22 cellular contexts compared by ENCODE assay signal in the genomic region with DNA sequence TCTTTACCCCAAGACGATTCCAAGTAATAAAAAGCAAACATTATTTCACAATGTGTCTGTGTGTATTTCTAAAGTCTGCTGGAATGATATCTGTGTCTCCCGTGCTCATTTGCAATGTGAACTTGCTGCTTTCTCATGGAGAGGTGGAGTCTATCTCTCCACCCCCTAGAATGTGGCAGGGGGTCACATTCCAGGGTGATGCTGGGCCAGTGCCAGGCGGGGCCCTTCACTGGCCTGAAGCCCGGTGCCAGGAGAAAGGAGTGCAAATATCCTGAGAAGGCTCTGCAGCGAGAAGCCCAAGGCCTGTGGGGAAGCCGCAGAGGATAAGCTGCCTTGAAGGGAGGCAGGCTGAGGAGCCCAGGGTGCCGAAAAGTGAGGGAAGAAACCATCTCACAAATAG. TPM values are rescaled to one million over a fixed set of nuclear protein-coding genes. Genes with fewer than 3 reads are reported as not detected.
DNase-seq lines count a peak whose midpoint lies in the region; ATAC-seq and TF ChIP-seq lines count a peak whose summit lies in the region.
"Had no signal": no experiment of that assay in that cellular context is flagged by ENCODE, and none has a peak within 500 bp of the region (broad histone marks: within the 10 kb centered on the region; RNA-seq: fewer than 3 reads in every experiment).

No MANE protein-coding gene starts in this region.

- TF ChIP-seq CTCF in VCaP (conservative IDR thresholded peaks at IDR 0.05) (no peak), nephron (IDR thresholded peaks at IDR 0.05; ENCODE audit: unreplicated experiment in 3 of 3) (no peak), osteocyte (IDR thresholded peaks at IDR 0.05) (no peak)

- peak; percentile 72 for DNase-seq in H7
- DNase-seq in left cardiac atrium: no peak
- no peak for DNase-seq in osteocyte (ENCODE audit: extremely low spot score, unreplicated experiment)
- no peak for DNase-seq in activated naive CD4-positive, alpha-beta T cell treated with anti-CD3 and anti-CD28 coated beads, Interleukin-2, amount 50 U/mL, for 72 hours (ENCODE audit: low spot score in 2 of 2)
- DNase-seq in activated CD4-positive, CD25-positive, alpha-beta regulatory T cell (lab: John Stamatoyannopoulos, UW): no peak
- DNase-seq in OCI-M2 (lab: John Stamatoyannopoulos, UW; ENCODE audit: unreplicated experiment): no peak
- DNase-seq: activated T-cell treated with anti-CD3 and anti-CD28 coated beads, Interleukin-2, amount 50 U/mL, for 72 hours; caudate nucleus; CD4-positive, alpha-beta T cell; DMS79; NCI-H2029 treated with DMSO at 0.1 percent for 48 hours; NCI-H510A treated with DMSO at 0.1 percent for 48 hours; SHP77 treated with DMSO at 0.1 percent for 48 hours; sigmoid colon; stimulated activated CD4-positive, alpha-beta T cell treated with anti-CD3 and anti-CD28 coated beads, Interleukin-1b, Interleukin-23, amount 100 ng/mL, for 48 hours; stimulated activated naive CD8-positive, alpha-beta T cell treated with anti-CD3 and anti-CD28 coated beads, Interleukin-15, amount 100 ng/mL, for 72 hours had no signal

- no peak overlapping the region for H3K4me3 Mint-ChIP-seq in nephron
- H3K4me3 Mint-ChIP-seq in osteocyte (ENCODE audit: unreplicated experiment): no peak overlapping the region
- H3K4me3 Mint-ChIP-seq: activated T-cell treated with anti-CD3 and anti-CD28 coated beads, Interleukin-2, amount 50 U/mL, for 72 hours; CD4-positive, alpha-beta T cell; neural progenitor cell; stimulated activated naive CD8-positive, alpha-beta T cell treated with anti-CD3 and anti-CD28 coated beads, Interleukin-15, amount 100 ng/mL, for 72 hours; T-helper 1 cell treated with Interleukin-12 subunit alpha and Interleukin-12 subunit beta and Interleukin-4 antibody, amounts not matched to agents 30 μg/mL and 1 μg/mL, for 36 hours had no signal

- H3K36me3 ChIP-seq in H7 (replicated peaks; ENCODE audit: control insufficient read depth, insufficient read depth, low read length): no peaks in the 10 kb centered on the region
- H3K36me3 ChIP-seq: HAP-1, neural progenitor cell, sigmoid colon had no signal

- H3K27me3 ChIP-seq in H7 (ENCODE audit: control insufficient read depth, insufficient read depth, low read length): no peaks in the 10 kb centered on the region
- H3K27me3 ChIP-seq: neural progenitor cell, sigmoid colon had no signal

- H3K27me3 Mint-ChIP-seq in nephron (ENCODE audit: low read depth): no peaks in the 10 kb centered on the region
- peaks cover 26% of the 10 kb centered on the region for H3K27me3 Mint-ChIP-seq in osteocyte (ENCODE audit: unreplicated experiment)

- ATAC-seq in left cardiac atrium: peak; percentile 78 to 88
- no peak for ATAC-seq in activated naive CD4-positive, alpha-beta T cell treated with anti-CD3 and anti-CD28 coated beads, Interleukin-2, amount 50 U/mL, for 72 hours
- ATAC-seq: activated T-cell treated with anti-CD3 and anti-CD28 coated beads, Interleukin-2, amount 50 U/mL, for 72 hours; K562; stimulated activated naive CD8-positive, alpha-beta T cell treated with anti-CD3 and anti-CD28 coated beads, Interleukin-15, amount 100 ng/mL, for 72 hours had no signal

- H3K4me3 ChIP-seq in H7 (ENCODE audit: insufficient read depth, low read depth, low read length): no peak overlapping the region
- H3K4me3 ChIP-seq: HAP-1, K562, neural progenitor cell, sigmoid colon had no signal

- H3K27ac Mint-ChIP-seq in nephron: peak overlapping the region in 2 of 3 experiments; percentile 30 to 67
- no peak overlapping the region for H3K27ac Mint-ChIP-seq in osteocyte (ENCODE audit: unreplicated experiment)
- no peak overlapping the region for H3K27ac Mint-ChIP-seq in activated naive CD4-positive, alpha-beta T cell treated with anti-CD3 and anti-CD28 coated beads, Interleukin-2, amount 50 U/mL, for 72 hours
- H3K27ac Mint-ChIP-seq: activated T-cell treated with anti-CD3 and anti-CD28 coated beads, Interleukin-2, amount 50 U/mL, for 72 hours; CD4-positive, alpha-beta T cell; neural progenitor cell; stimulated activated naive CD8-positive, alpha-beta T cell treated with anti-CD3 and anti-CD28 coated beads, Interleukin-15, amount 100 ng/mL, for 72 hours; T-helper 1 cell treated with Interleukin-12 subunit alpha and Interleukin-12 subunit beta and Interleukin-4 antibody, amounts not matched to agents 30 μg/mL and 1 μg/mL, for 36 hours had no signal

- H3K27ac ChIP-seq in VCaP: peak overlapping the region; percentile 43
- H3K27ac ChIP-seq: neural progenitor cell, sigmoid colon had no signal

- H3K9me3 Mint-ChIP-seq in nephron (no peaks in the 10 kb centered on the region), osteocyte (ENCODE audit: unreplicated experiment) (no peaks in the 10 kb centered on the region)
- H3K9me3 Mint-ChIP-seq in activated naive CD4-positive, alpha-beta T cell treated with anti-CD3 and anti-CD28 coated beads, Interleukin-2, amount 50 U/mL, for 72 hours: peaks cover 0 to 4% of the 10 kb centered on the region in 2 donors
- H3K9me3 Mint-ChIP-seq: activated T-cell treated with anti-CD3 and anti-CD28 coated beads, Interleukin-2, amount 50 U/mL, for 72 hours; CD4-positive, alpha-beta T cell; stimulated activated naive CD8-positive, alpha-beta T cell treated with anti-CD3 and anti-CD28 coated beads, Interleukin-15, amount 100 ng/mL, for 72 hours; T-helper 1 cell treated with Interleukin-12 subunit alpha and Interleukin-12 subunit beta and Interleukin-4 antibody, amounts not matched to agents 30 μg/mL and 1 μg/mL, for 36 hours had no signal

- H3K4me1 Mint-ChIP-seq in nephron (peaks cover 6% of the 10 kb centered on the region), osteocyte (ENCODE audit: unreplicated experiment) (peaks cover 9% of the 10 kb centered on the region)
- H3K4me1 Mint-ChIP-seq: stimulated activated naive CD8-positive, alpha-beta T cell treated with anti-CD3 and anti-CD28 coated beads, Interleukin-15, amount 100 ng/mL, for 72 hours had no signal

- intact Hi-C loops in left cardiac atrium (cut with DNase I): no loop called here

- H3K36me3 Mint-ChIP-seq in nephron (ENCODE audit: low read depth) (no peaks in the 10 kb centered on the region), osteocyte (ENCODE audit: unreplicated experiment) (no peaks in the 10 kb centered on the region)
- no peaks in the 10 kb centered on the region for H3K36me3 Mint-ChIP-seq in activated naive CD4-positive, alpha-beta T cell treated with anti-CD3 and anti-CD28 coated beads, Interleukin-2, amount 50 U/mL, for 72 hours
- H3K36me3 Mint-ChIP-seq: neural progenitor cell had no signal

RNA-seq across cellular contexts. Expression of a gene that starts 26.8 kb away (rescaled TPM):
- 21.0 and 23.9 TPM in 2 replicates for total RNA-seq in H7 (2014; rRNA removed; shearing (Covaris generic))
- total RNA-seq in left cardiac atrium (10 to 100 TPM; 28.9 to 80.2 TPM), osteocyte (18.7 and 20.4 TPM in 2 replicates)
- 10 to 100 TPM; 18.4 to 59.2 TPM for total RNA-seq in activated naive CD4-positive, alpha-beta T cell treated with anti-CD3 and anti-CD28 coated beads, Interleukin-2, amount 50 U/mL, for 72 hours
- total RNA-seq: K562 had no signal

Comparison
In these comparisons a context has a peak if more than half of its experiments do, and no peak if none do; other contexts are left out.
1. ATAC-seq: peak in left cardiac atrium (2 of 2); none in activated naive CD4-positive, alpha-beta T cell treated with anti-CD3 and anti-CD28 coated beads, Interleukin-2, amount 50 U/mL, for 72 hours (0 of 2).
2. H3K27ac Mint-ChIP-seq: peak in nephron (2 of 3); none in osteocyte (single experiment) and activated naive CD4-positive, alpha-beta T cell treated with anti-CD3 and anti-CD28 coated beads, Interleukin-2, amount 50 U/mL, for 72 hours (0 of 2).